Comparison of ENCODE assay signal across 1 cellular context in genomic region chr9:3385871-3386270, GRCh38.
TF ChIP-seq lines count a peak whose summit lies in the region.

No MANE protein-coding gene starts in this region.

TF ChIP-seq in GM12878, 131 proteins besides CTCF, POLR2A, EP300 and RAD21 (continued from another document and continues in another):
- TF ChIP-seq RB1 (IDR thresholded peaks at IDR 0.05; ENCODE audit: borderline replicate concordance) (no peak), ZBTB11 (CRISPR knock-in tag; IDR thresholded peaks at IDR 0.05) (no peak), KLF5 (IDR thresholded peaks at IDR 0.05; ENCODE audit: partially characterized antibody) (no peak), WRNIP1 (IDR thresholded peaks at IDR 0.05; ENCODE audit: borderline replicate concordance, low read depth, low read length) (no peak), ASH2L (IDR thresholded peaks at IDR 0.05; ENCODE audit: borderline replicate concordance, low read depth) (no peak), USF1 (IDR thresholded peaks at IDR 0.05; ENCODE audit: borderline replicate concordance, extremely low read length, insufficient read depth, low read depth, low read length) (no peak), E2F4 (IDR thresholded peaks at IDR 0.05; ENCODE audit: low read depth, low read length) (no peak), ZNF217 (IDR thresholded peaks at IDR 0.05) (peak; percentile 30; the same call in 1 of the 2 replicates), ESRRA (IDR thresholded peaks at IDR 0.05; ENCODE audit: low read length) (no peak), MAX (IDR thresholded peaks at IDR 0.05; ENCODE audit: low read depth, low read length) (no peak), ATF2 (IDR thresholded peaks at IDR 0.05; ENCODE audit: low read length) (peak; percentile 67; the same call in 1 of the 2 replicates), GABPA (IDR thresholded peaks at IDR 0.05; ENCODE audit: low read depth) (0 out of 2 replicates have a peak, but pooled peaks have one; percentile 19), SMC3 (IDR thresholded peaks at IDR 0.05; ENCODE audit: borderline replicate concordance, low read length) (no peak), FOXK2 (IDR thresholded peaks at IDR 0.05) (no peak), CBX3 (IDR thresholded peaks at IDR 0.05; ENCODE audit: borderline replicate concordance, low read depth) (no peak), EGR1 (IDR thresholded peaks at IDR 0.05; ENCODE audit: borderline replicate concordance in 1 of 2, low read depth in 2 of 2, low read length in 2 of 2) (no peak), NFXL1 (IDR thresholded peaks at IDR 0.05; ENCODE audit: borderline replicate concordance) (no peak), KDM1A (IDR thresholded peaks at IDR 0.05; ENCODE audit: borderline replicate concordance) (no peak), CBFB (IDR thresholded peaks at IDR 0.05; ENCODE audit: low read depth) (no peak), NR2C1 (IDR thresholded peaks at IDR 0.05) (no peak), MLLT1 (IDR thresholded peaks at IDR 0.05) (no peak), SIX5 (IDR thresholded peaks at IDR 0.05; ENCODE audit: low read depth, low read length, severe bottlenecking) (no peak), DPF2 (IDR thresholded peaks at IDR 0.05) (no peak), USF2 (IDR thresholded peaks at IDR 0.05; ENCODE audit: borderline replicate concordance, low read depth, low read length) (no peak), ZNF687 (IDR thresholded peaks at IDR 0.05) (no peak), SUZ12 (IDR thresholded peaks at IDR 0.05; ENCODE audit: unreplicated experiment) (no peak), BCLAF1 (IDR thresholded peaks at IDR 0.05) (no peak), SUPT20H (IDR thresholded peaks at IDR 0.05; ENCODE audit: borderline replicate concordance, control insufficient read depth, low read depth, low read length) (no peak), BCL3 (IDR thresholded peaks at IDR 0.05; ENCODE audit: borderline replicate concordance, insufficient read depth, low read depth, low read length, poor library complexity, severe bottlenecking) (no peak), PAX5 (IDR thresholded peaks at IDR 0.05; ENCODE audit: borderline replicate concordance, low read depth, low read length) (no peak), NFIC (IDR thresholded peaks at IDR 0.05; ENCODE audit: low read depth, low read length) (peak; percentile 48), MTA3 (IDR thresholded peaks at IDR 0.05; ENCODE audit: borderline replicate concordance, low read length) (no peak; the same call in 1 of the 2 replicates), TCF12 (IDR thresholded peaks at IDR 0.05; ENCODE audit: low read depth, low read length) (no peak), NR2F1 (conservative IDR thresholded peaks at IDR 0.05) (no peak), NR2C2 (IDR thresholded peaks at IDR 0.05; ENCODE audit: borderline replicate concordance, control insufficient read depth, insufficient read length, low read depth) (no peak), BCL11A (IDR thresholded peaks at IDR 0.05; ENCODE audit: low read depth, low read length) (0 out of 2 replicates have a peak, but pooled peaks have one; percentile 18), SREBF2 (IDR thresholded peaks at IDR 0.05; ENCODE audit: low read length) (no peak), RUNX3 (IDR thresholded peaks at IDR 0.05; ENCODE audit: low read length) (peak; percentile 31), PAX8 (IDR thresholded peaks at IDR 0.05) (no peak), CREB1 (IDR thresholded peaks at IDR 0.05; ENCODE audit: low read depth) (0 out of 2 replicates have a peak, but pooled peaks have one; percentile 10), IKZF1 (conservative IDR thresholded peaks at IDR 0.05) (no peak), TCF3 (IDR thresholded peaks at IDR 0.05; ENCODE audit: borderline replicate concordance, insufficient read depth, low read depth, low read length) (no peak), ZNF207 (IDR thresholded peaks at IDR 0.05; ENCODE audit: borderline replicate concordance) (no peak)
